Comparison of ENCODE assay signal across 2 cellular contexts in genomic region chr15:65540314-65540713, GRCh38.
TF ChIP-seq lines count a peak whose summit lies in the region.

No MANE protein-coding gene starts in this region.

TF ChIP-seq in HEK293, 187 proteins besides CTCF, POLR2A, EP300 and RAD21 (continued from another document):
- TF ChIP-seq ZNF155 (tag by site-specific recombination; IDR thresholded peaks at IDR 0.05) (no peak), ZNF311 (tag by site-specific recombination; IDR thresholded peaks at IDR 0.05; ENCODE audit: borderline replicate concordance) (no peak), SALL2 (tag by site-specific recombination; IDR thresholded peaks at IDR 0.05; ENCODE audit: borderline replicate concordance) (no peak), ZNF692 (tag by site-specific recombination; IDR thresholded peaks at IDR 0.05) (no peak), KLF8 (tag by site-specific recombination; IDR thresholded peaks at IDR 0.05) (no peak)

TF ChIP-seq in GM12878, 131 proteins besides CTCF, POLR2A, EP300 and RAD21 (continued from another document):
- TF ChIP-seq MAX (IDR thresholded peaks at IDR 0.05; ENCODE audit: low read depth, low read length) (no peak), E4F1 (IDR thresholded peaks at IDR 0.05; ENCODE audit: borderline replicate concordance, partially characterized antibody) (no peak), ATF2 (IDR thresholded peaks at IDR 0.05; ENCODE audit: low read length) (no peak), POU2F2 (IDR thresholded peaks at IDR 0.05; ENCODE audit: borderline replicate concordance, low read depth, low read length) (no peak), CREM (IDR thresholded peaks at IDR 0.05; ENCODE audit: low read depth) (no peak), SRF (IDR thresholded peaks at IDR 0.05; ENCODE audit: low read depth in 2 of 2, low read length in 2 of 2) (no peak), RELA (IDR thresholded peaks at IDR 0.05; ENCODE audit: borderline replicate concordance, partially characterized antibody) (no peak)
